Comparison of ENCODE assay signal across 8 cellular contexts in genomic region chr11:46278387-46279173, GRCh38. TPM values are rescaled to one million over a fixed set of nuclear protein-coding genes. Genes with fewer than 3 reads are reported as not detected.
DNase-seq lines count a peak whose midpoint lies in the region; TF ChIP-seq lines count a peak whose summit lies in the region.

No MANE protein-coding gene starts in this region.

- H3K79me1 ChIP-seq in trophoblast cell (ENCODE audit: low read length) = peaks cover 10% of the 10 kb centered on the region

- H3K4me1 ChIP-seq in trophoblast cell (ENCODE audit: control insufficient read depth in 1 of 2, insufficient read depth in 2 of 2, low read length in 2 of 2) = peaks cover 22 to 24% of the 10 kb centered on the region in 2 experiments

- TF ChIP-seq CTCF in 22Rv1 (IDR thresholded peaks at IDR 0.05) (peak; percentile 55), GM20000 (IDR thresholded peaks at IDR 0.05; ENCODE audit: extremely low read depth, missing control alignments) (peak; percentile 37), fibroblast of villous mesenchyme (IDR thresholded peaks at IDR 0.05; ENCODE audit: insufficient read depth, low read depth, low read length) (peak; percentile 73)

- no peak overlapping the region for H3K23ac ChIP-seq in trophoblast cell (ENCODE audit: low read length)

- H3K27ac ChIP-seq in 22Rv1 = no peak overlapping the region
- H3K27ac ChIP-seq in trophoblast cell (ENCODE audit: low read depth, low read length) = no peak overlapping the region

- peak overlapping the region; percentile 36 for H2BK5ac ChIP-seq in trophoblast cell (ENCODE audit: low read depth, low read length, poor library complexity)

- H2AK5ac ChIP-seq in trophoblast cell (ENCODE audit: low read length) = no peak overlapping the region

- H4K91ac ChIP-seq in trophoblast cell (ENCODE audit: low read depth, low read length) = peak overlapping the region; percentile 78

- H2BK12ac ChIP-seq in trophoblast cell (ENCODE audit: low read length) = no peak overlapping the region

- peak overlapping the region; percentile 92 for H3K18ac ChIP-seq in trophoblast cell (ENCODE audit: low read length)

- H4K8ac ChIP-seq in trophoblast cell (ENCODE audit: low read depth, low read length) = peak overlapping the region; percentile 52

- H3K4me3 ChIP-seq in fibroblast of villous mesenchyme (ENCODE audit: low read depth, low read length) (peak overlapping the region; percentile 99), trophoblast cell (ENCODE audit: low read depth, low read length) (peak overlapping the region; percentile 88)

- peak overlapping the region; percentile 10 for H4K12ac ChIP-seq in trophoblast cell (ENCODE audit: low read depth, low read length)

- peak overlapping the region; percentile 66 for H3K4ac ChIP-seq in trophoblast cell (ENCODE audit: low read depth, low read length)

- no peaks in the 10 kb centered on the region for H3K27me3 ChIP-seq in trophoblast cell (ENCODE audit: insufficient read depth, low read length)

- H3K9ac ChIP-seq in trophoblast cell (ENCODE audit: low read length) = peak overlapping the region; percentile 92

- H2BK120ac ChIP-seq in trophoblast cell (ENCODE audit: insufficient read depth, low read length, poor library complexity) = peak overlapping the region; percentile 62

- WGBS in trophoblast cell (ENCODE audit: extremely low coverage, insufficient coverage, insufficient read length) = no CpG with 5 or more reads among the region's 24 CpGs

- H2AFZ ChIP-seq in trophoblast cell (ENCODE audit: insufficient read depth, low read length, poor library complexity) = peak overlapping the region; percentile 61

- no peaks in the 10 kb centered on the region for H3K36me3 ChIP-seq in trophoblast cell (ENCODE audit: control insufficient read depth in 1 of 2, insufficient read depth in 2 of 2, low read length in 2 of 2)

- peak overlapping the region; percentile 92 for H3K4me2 ChIP-seq in trophoblast cell (ENCODE audit: low read length)

- H3K9me3 ChIP-seq in trophoblast cell (ENCODE audit: insufficient read depth, low read depth, low read length) = no peaks in the 10 kb centered on the region

- H3K14ac ChIP-seq in trophoblast cell (ENCODE audit: low read length) = peak overlapping the region; percentile 77

- peaks cover 12% of the 10 kb centered on the region for H3K79me2 ChIP-seq in trophoblast cell (ENCODE audit: control insufficient read depth, insufficient read depth, low read length, poor library complexity)

- DNase-seq in GM20000 (ENCODE audit: low spot score) (peak; percentile 75), fibroblast of villous mesenchyme (ENCODE audit: low read depth) (peak; percentile 75), trophoblast cell (peak in 1 of 2 donors; percentile 18), RPMI8226 (no peak), SIG-M5 treated with dmso at 0.1 percent for 504 hours (lab: John Stamatoyannopoulos, UW; ENCODE audit: unreplicated experiment) (no peak), NCI-H1105 (lab: John Stamatoyannopoulos, UW) (no peak)
- peak; percentile 11 to 19 for DNase-seq in activated CD4-positive, alpha-beta T cell treated with anti-CD3 and anti-CD28 coated beads, Interleukin-2, amount 50 U/mL, for 4 hours

RNA-seq across cellular contexts. Expression of gene CREB3L1, which starts 1.1 kb away (rescaled TPM):
- 40.6 and 66.7 TPM in 2 replicates for total RNA-seq in fibroblast of villous mesenchyme
- polyA plus RNA-seq in trophoblast cell (2013) = 53.7 and 54.2 TPM in 2 replicates

Comparison
In these comparisons a context has a peak if more than half of its experiments do, and no peak if none do; other contexts are left out.
1. DNase-seq: peak in GM20000 (single experiment), activated CD4-positive, alpha-beta T cell treated with anti-CD3 and anti-CD28 coated beads, Interleukin-2, amount 50 U/mL, for 4 hours (2 of 2) and fibroblast of villous mesenchyme (single experiment); none in RPMI8226 (single experiment), SIG-M5 treated with dmso at 0.1 percent for 504 hours (single experiment) and NCI-H1105 (single experiment).
2. Peak in every context shown above with its lines, with median percentiles within 50 percentile points of each other: CTCF ChIP-seq.